In the genomic region with DNA sequence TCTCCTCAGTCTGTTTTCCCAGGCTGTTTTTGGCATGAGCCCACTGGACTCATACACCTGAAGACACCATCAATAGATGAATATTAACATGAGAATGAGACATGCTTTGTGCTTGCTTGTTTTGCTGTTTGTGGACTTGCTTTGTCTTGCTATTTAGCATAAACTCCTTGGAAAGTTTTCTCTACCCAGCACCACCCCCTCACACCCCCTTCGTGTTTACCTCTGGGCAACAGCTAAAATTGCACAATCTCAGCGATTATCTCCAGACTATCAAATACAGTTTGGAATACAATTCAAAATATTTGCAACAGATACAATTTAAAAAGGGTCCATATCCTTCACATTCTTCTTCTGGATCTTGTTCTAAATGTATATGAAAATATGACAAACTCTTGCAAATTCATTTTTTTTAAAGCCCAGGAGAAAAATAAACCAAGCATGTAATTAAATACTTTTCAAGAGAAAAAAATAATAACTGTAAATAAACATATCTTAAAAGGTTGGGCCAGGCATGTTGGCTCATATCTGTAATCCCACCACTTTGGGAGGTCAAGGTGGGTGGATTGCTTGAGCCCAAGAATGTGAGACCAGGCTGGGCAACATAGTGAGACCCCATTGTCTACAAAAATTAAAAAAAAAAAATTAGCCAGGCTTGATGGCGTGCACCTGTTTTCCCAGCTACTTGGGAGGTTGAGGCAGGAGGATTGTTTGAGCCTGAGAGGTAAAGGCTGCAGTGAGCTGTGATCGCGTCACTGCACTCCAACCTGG, we compare ENCODE assay signal across 23 cellular contexts.
"Had no signal": no experiment of that assay in that cellular context is flagged by ENCODE, and none has a peak within 500 bp of the region (broad histone marks: within the 10 kb centered on the region; RNA-seq: fewer than 3 reads in every experiment).

No MANE protein-coding gene starts in this region.

- ATAC-seq: activated CD4-positive, alpha-beta T cell treated with anti-CD3 and anti-CD28 coated beads for 36 hours; activated CD8-positive, alpha-beta memory T cell treated with anti-CD3 and anti-CD28 coated beads, Interleukin-2, amount 10 ng/mL, durations not matched to agents 7 days and 5 days; effector memory CD8-positive, alpha-beta T cell; naive thymus-derived CD8-positive, alpha-beta T cell; psoas muscle; T-helper 17 cell had no signal

- H3K27ac Mint-ChIP-seq: activated CD4-positive, alpha-beta T cell treated with anti-CD3 and anti-CD28 coated beads for 36 hours; activated CD8-positive, alpha-beta memory T cell treated with anti-CD3 and anti-CD28 coated beads, Interleukin-2, amount 10 ng/mL, durations not matched to agents 7 days and 5 days; activated naive CD8-positive, alpha-beta T cell treated with anti-CD3 and anti-CD28 coated beads, Interleukin-2, amount 10 ng/mL, durations not matched to agents 7 days and 5 days; activated T-helper 2 cell treated with anti-CD3 and anti-CD28 coated beads, Interferon-gamma antibody, Interleukin-2, Interleukin-4, amounts not matched to agents 10 μg/mL and 5 μg/mL and 100 μg/mL, durations not matched to agents 14 hours and 24 hours and 36 hours; brain; effector memory CD8-positive, alpha-beta T cell; T-helper 17 cell had no signal

- H3K4me1 Mint-ChIP-seq: activated CD4-positive, alpha-beta T cell treated with anti-CD3 and anti-CD28 coated beads for 36 hours; activated CD8-positive, alpha-beta memory T cell treated with anti-CD3 and anti-CD28 coated beads, Interleukin-2, amount 10 ng/mL, durations not matched to agents 7 days and 5 days; activated naive CD8-positive, alpha-beta T cell treated with anti-CD3 and anti-CD28 coated beads, Interleukin-2, amount 10 ng/mL, durations not matched to agents 7 days and 5 days; brain; naive thymus-derived CD8-positive, alpha-beta T cell; T-helper 17 cell had no signal

- H3K36me3 ChIP-seq: right lobe of liver, stomach, vagina, WERI-Rb-1 had no signal

- H3K4me1 ChIP-seq: psoas muscle, vagina had no signal

- H3K27me3 ChIP-seq: right lobe of liver, vagina had no signal

- H3K4me3 ChIP-seq: hepatocyte, psoas muscle, right lobe of liver, stomach, vagina had no signal

- H3K27me3 Mint-ChIP-seq: activated CD4-positive, alpha-beta T cell treated with anti-CD3 and anti-CD28 coated beads for 36 hours; activated CD8-positive, alpha-beta memory T cell treated with anti-CD3 and anti-CD28 coated beads, Interleukin-2, amount 10 ng/mL, durations not matched to agents 7 days and 5 days; naive thymus-derived CD8-positive, alpha-beta T cell had no signal

- FAIRE-seq: small intestine had no signal

- H2AFZ ChIP-seq: hepatocyte had no signal

- H3K9me3 ChIP-seq: psoas muscle, right lobe of liver, stomach, vagina had no signal

- H3K36me3 Mint-ChIP-seq: activated CD8-positive, alpha-beta memory T cell treated with anti-CD3 and anti-CD28 coated beads, Interleukin-2, amount 10 ng/mL, durations not matched to agents 7 days and 5 days; activated naive CD8-positive, alpha-beta T cell treated with anti-CD3 and anti-CD28 coated beads, Interleukin-2, amount 10 ng/mL, durations not matched to agents 7 days and 5 days; brain; naive thymus-derived CD8-positive, alpha-beta T cell had no signal

- H3K79me2 ChIP-seq: hepatocyte had no signal

- DNase-seq: activated CD4-positive, alpha-beta T cell treated with anti-CD3 and anti-CD28 coated beads for 36 hours; activated CD4-positive, alpha-beta T cell treated with anti-CD3 and anti-CD28 coated beads, Interleukin-2, amount 50 U/mL, for 48 hours; activated CD8-positive, alpha-beta memory T cell treated with anti-CD3 and anti-CD28 coated beads, Interleukin-2, amount 10 ng/mL, durations not matched to agents 7 days and 5 days; activated naive CD4-positive, alpha-beta T cell treated with Interleukin-2 at 50 U/mL for 16 hours; activated naive CD8-positive, alpha-beta T cell treated with anti-CD3 and anti-CD28 coated beads, Interleukin-2, amount 10 ng/mL, durations not matched to agents 7 days and 5 days; activated T-cell treated with anti-CD3 and anti-CD28 coated beads, Interleukin-2, amount 50 U/mL, for 1 hour; anterior cingulate cortex; caudate nucleus; effector memory CD8-positive, alpha-beta T cell; foreskin fibroblast; kidney glomerular epithelial cell; naive thymus-derived CD8-positive, alpha-beta T cell; psoas muscle; right lobe of liver; stimulated activated CD4-positive, alpha-beta T cell treated with anti-CD3 and anti-CD28 coated beads, Interleukin-4, amount 100 ng/mL, for 1 hour; stomach; T-helper 17 cell; WERI-Rb-1 had no signal

- H3K4me2 ChIP-seq: hepatocyte had no signal

- H3K4me3 Mint-ChIP-seq: activated CD4-positive, alpha-beta T cell treated with anti-CD3 and anti-CD28 coated beads for 36 hours; activated CD8-positive, alpha-beta memory T cell treated with anti-CD3 and anti-CD28 coated beads, Interleukin-2, amount 10 ng/mL, durations not matched to agents 7 days and 5 days; activated naive CD8-positive, alpha-beta T cell treated with anti-CD3 and anti-CD28 coated beads, Interleukin-2, amount 10 ng/mL, durations not matched to agents 7 days and 5 days; brain; effector memory CD8-positive, alpha-beta T cell; naive thymus-derived CD8-positive, alpha-beta T cell; T-helper 17 cell had no signal

- H3K9me3 Mint-ChIP-seq: activated naive CD8-positive, alpha-beta T cell treated with anti-CD3 and anti-CD28 coated beads, Interleukin-2, amount 10 ng/mL, durations not matched to agents 7 days and 5 days; activated T-helper 2 cell treated with anti-CD3 and anti-CD28 coated beads, Interferon-gamma antibody, Interleukin-2, Interleukin-4, amounts not matched to agents 10 μg/mL and 5 μg/mL and 100 μg/mL, durations not matched to agents 14 hours and 24 hours and 36 hours; brain; effector memory CD8-positive, alpha-beta T cell; naive thymus-derived CD8-positive, alpha-beta T cell had no signal

- H3K27ac ChIP-seq: hepatocyte, psoas muscle, right lobe of liver, stomach, vagina, WERI-Rb-1 had no signal
